8 cellular contexts compared by ENCODE assay signal in genomic region chr19:23273022-23273593, GRCh38. TPM values are rescaled to one million over a fixed set of nuclear protein-coding genes. Genes with fewer than 3 reads are reported as not detected.
A peak's percentile ranks its signal among the peaks of the same experiment; 100 is the strongest.
DNase-seq lines count a peak whose midpoint lies in the region; ATAC-seq lines count a peak whose summit lies in the region.

No MANE protein-coding gene starts in this region.

- peaks cover 10% of the 10 kb centered on the region for H3K4me1 Mint-ChIP-seq in activated T-helper 2 cell treated with anti-CD3 and anti-CD28 coated beads, Interferon-gamma antibody, Interleukin-2, Interleukin-4, amounts not matched to agents 10 μg/mL and 5 μg/mL and 100 μg/mL, durations not matched to agents 14 hours and 24 hours and 36 hours (ENCODE audit: low read depth)

- H3K36me3 Mint-ChIP-seq in activated T-helper 2 cell treated with anti-CD3 and anti-CD28 coated beads, Interferon-gamma antibody, Interleukin-2, Interleukin-4, amounts not matched to agents 10 μg/mL and 5 μg/mL and 100 μg/mL, durations not matched to agents 14 hours and 24 hours and 36 hours (ENCODE audit: low read depth) = peaks cover 48% of the 10 kb centered on the region

- 1% methylated on average over 10 of the region's 10 CpGs for WGBS in right cardiac atrium

- peak; percentile 3 for DNase-seq in stimulated activated CD4-positive, alpha-beta T cell treated with anti-CD3 and anti-CD28 coated beads, Interleukin-4, amount 100 ng/mL, for 1 hour
- no peak for DNase-seq in stimulated activated CD4-positive, alpha-beta T cell treated with anti-CD3 and anti-CD28 coated beads, Interleukin-12 subunit alpha, Interleukin-12 subunit beta, amount 100 ng/mL, for 4 hours
- no peak for DNase-seq in activated T-helper 2 cell treated with anti-CD3 and anti-CD28 coated beads, Interferon-gamma antibody, Interleukin-2, Interleukin-4, amounts not matched to agents 10 μg/mL and 5 μg/mL and 100 μg/mL, durations not matched to agents 14 hours and 24 hours and 36 hours (ENCODE audit: low spot score)
- DNase-seq in right cardiac atrium = no peak

- peak overlapping the region; percentile 85 for H3K4me3 ChIP-seq in right cardiac atrium (ENCODE audit: low read length)
- peak overlapping the region; percentile 53 to 99 (median 89) for H3K4me3 ChIP-seq in skin epidermis

- H3K9me3 Mint-ChIP-seq in activated T-helper 2 cell treated with anti-CD3 and anti-CD28 coated beads, Interferon-gamma antibody, Interleukin-2, Interleukin-4, amounts not matched to agents 10 μg/mL and 5 μg/mL and 100 μg/mL, durations not matched to agents 14 hours and 24 hours and 36 hours = peaks cover 12% of the 10 kb centered on the region

- peak overlapping the region; percentile 96 for H3K4me3 Mint-ChIP-seq in activated T-helper 2 cell treated with anti-CD3 and anti-CD28 coated beads, Interferon-gamma antibody, Interleukin-2, Interleukin-4, amounts not matched to agents 10 μg/mL and 5 μg/mL and 100 μg/mL, durations not matched to agents 14 hours and 24 hours and 36 hours (ENCODE audit: low read depth)

- ATAC-seq in right cardiac atrium (no peak), HG02970 (IDR thresholded peaks at IDR 0.05; ENCODE audit: low FRiP score, unreplicated experiment) (no peak), HG03469 (IDR thresholded peaks at IDR 0.05; ENCODE audit: unreplicated experiment) (no peak), HG03196 (IDR thresholded peaks at IDR 0.05; ENCODE audit: unreplicated experiment) (no peak)

- H3K27me3 Mint-ChIP-seq in activated T-helper 2 cell treated with anti-CD3 and anti-CD28 coated beads, Interferon-gamma antibody, Interleukin-2, Interleukin-4, amounts not matched to agents 10 μg/mL and 5 μg/mL and 100 μg/mL, durations not matched to agents 14 hours and 24 hours and 36 hours (ENCODE audit: low read depth) = no peaks in the 10 kb centered on the region

- intact Hi-C loops in activated T-helper 2 cell treated with anti-CD3 and anti-CD28 coated beads, Interferon-gamma antibody, Interleukin-2, Interleukin-4, amounts not matched to agents 10 μg/mL and 5 μg/mL and 100 μg/mL, durations not matched to agents 14 hours and 24 hours and 36 hours (cut with micrococcal nuclease) = loop anchor here (10.0 kb wide), 1 partner anchor 122 kb away; the partner anchor contains the start of gene ZNF91
- intact Hi-C loops in right cardiac atrium (cut with DNase I) = loop anchor here in 1 of 4 donors (10.0 kb wide), 1 partner anchor 122 kb away; the partner anchor contains the start of gene ZNF91

- H3K27ac ChIP-seq in right cardiac atrium (ENCODE audit: low read length) = no peak overlapping the region
- H3K27ac ChIP-seq in skin epidermis = peak overlapping the region; percentile 50 to 93 (median 82)

- no peaks in the 10 kb centered on the region for H3K27me3 ChIP-seq in right cardiac atrium (ENCODE audit: control insufficient read depth, insufficient read depth)

- H3K9me3 ChIP-seq in right cardiac atrium (ENCODE audit: control insufficient read depth, low read length) = no peaks in the 10 kb centered on the region

- H3K27ac Mint-ChIP-seq in activated T-helper 2 cell treated with anti-CD3 and anti-CD28 coated beads, Interferon-gamma antibody, Interleukin-2, Interleukin-4, amounts not matched to agents 10 μg/mL and 5 μg/mL and 100 μg/mL, durations not matched to agents 14 hours and 24 hours and 36 hours = peak overlapping the region; percentile 60

- H3K4me1 ChIP-seq in right cardiac atrium (ENCODE audit: control insufficient read depth, insufficient read depth, low read length) = no peaks in the 10 kb centered on the region

RNA-seq across cellular contexts. Expression of gene ZNF724, which starts 22.9 kb away (rescaled TPM):
- 12.1 TPM in 2 replicates for total RNA-seq in activated T-helper 2 cell treated with anti-CD3 and anti-CD28 coated beads, Interferon-gamma antibody, Interleukin-2, Interleukin-4, amounts not matched to agents 10 μg/mL and 5 μg/mL and 100 μg/mL, durations not matched to agents 14 hours and 24 hours and 36 hours
- total RNA-seq in right cardiac atrium = 1 to 10 TPM in 2 of 4 donors, under 1 TPM in 2; 0.89 to 2.8 (median 1.3) TPM
- polyA plus RNA-seq in right cardiac atrium = 0.34 TPM
